ENCODE assay signal across 16 cellular contexts in the genomic region with DNA sequence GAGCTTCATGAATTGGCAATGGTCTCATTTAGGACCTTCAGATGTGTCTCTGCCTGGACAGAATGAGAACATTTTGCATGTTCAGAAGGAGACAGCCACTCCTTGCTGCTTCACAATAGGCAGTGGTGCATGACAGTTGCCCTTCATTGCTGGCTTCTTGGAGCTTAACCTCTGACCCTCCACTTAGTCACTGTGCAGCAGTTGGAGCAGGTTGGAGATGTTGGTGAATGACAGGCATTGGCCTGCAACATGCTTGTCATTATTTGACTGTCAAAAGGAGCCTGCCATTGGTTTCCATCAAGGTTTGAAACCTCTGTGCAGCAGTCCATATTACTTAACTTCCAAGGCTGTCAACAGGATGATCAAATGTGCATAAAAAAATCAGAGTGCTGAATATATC. TPM values are rescaled to one million over a fixed set of nuclear protein-coding genes. Genes with fewer than 3 reads are reported as not detected.
DNase-seq lines count a peak whose midpoint lies in the region; ATAC-seq and TF ChIP-seq lines count a peak whose summit lies in the region.
"Had no signal": no experiment of that assay in that cellular context is flagged by ENCODE, and none has a peak within 500 bp of the region (broad histone marks: within the 10 kb centered on the region; RNA-seq: fewer than 3 reads in every experiment).

No MANE protein-coding gene starts in this region.

- intact Hi-C loops in body of pancreas (cut with DNase I) = no loop called here

- no peak overlapping the region for H3K27ac Mint-ChIP-seq in activated T-cell treated with anti-CD3 and anti-CD28 coated beads, Interleukin-2, amount 50 U/mL, for 72 hours
- no peak overlapping the region for H3K27ac Mint-ChIP-seq in activated naive CD4-positive, alpha-beta T cell treated with anti-CD3 and anti-CD28 coated beads, Interleukin-2, amount 10 ng/mL, durations not matched to agents 7 days and 5 days
- H3K27ac Mint-ChIP-seq: progenitor cell of endocrine pancreas had no signal

- H3K27ac ChIP-seq in cardiac muscle cell (peak overlapping the region; percentile 65), right atrium auricular region (no peak overlapping the region), RWPE2 (ENCODE audit: poor library complexity, severe bottlenecking) (no peak overlapping the region), body of pancreas (no peak overlapping the region)
- H3K27ac ChIP-seq: transverse colon had no signal

- peaks cover 25% of the 10 kb centered on the region for H3K4me1 Mint-ChIP-seq in activated T-cell treated with anti-CD3 and anti-CD28 coated beads, Interleukin-2, amount 50 U/mL, for 72 hours (ENCODE audit: low read depth)
- H3K4me1 Mint-ChIP-seq in activated naive CD4-positive, alpha-beta T cell treated with anti-CD3 and anti-CD28 coated beads, Interleukin-2, amount 10 ng/mL, durations not matched to agents 7 days and 5 days = no peaks in the 10 kb centered on the region

- CTCF ChIA-PET in activated naive CD4-positive, alpha-beta T cell treated with anti-CD3 and anti-CD28 coated beads, Interleukin-2, amount 10 ng/mL, durations not matched to agents 7 days and 5 days (lab: Charles Lee) = no interaction called here

- no peak overlapping the region for H3K4me3 Mint-ChIP-seq in activated T-cell treated with anti-CD3 and anti-CD28 coated beads, Interleukin-2, amount 50 U/mL, for 72 hours
- no peak overlapping the region for H3K4me3 Mint-ChIP-seq in activated naive CD4-positive, alpha-beta T cell treated with anti-CD3 and anti-CD28 coated beads, Interleukin-2, amount 10 ng/mL, durations not matched to agents 7 days and 5 days
- H3K4me3 Mint-ChIP-seq: activated T-cell treated with anti-CD3 and anti-CD28 coated beads, Interleukin-2, amount 50 U/mL, for 4 hours had no signal

- peaks cover 0 to 2% of the 10 kb centered on the region in 2 donors for H3K9me3 Mint-ChIP-seq in activated T-cell treated with anti-CD3 and anti-CD28 coated beads, Interleukin-2, amount 50 U/mL, for 72 hours
- H3K9me3 Mint-ChIP-seq in activated naive CD4-positive, alpha-beta T cell treated with anti-CD3 and anti-CD28 coated beads, Interleukin-2, amount 10 ng/mL, durations not matched to agents 7 days and 5 days = peaks cover 2% of the 10 kb centered on the region

- H3K9me3 ChIP-seq in cardiac muscle cell (ENCODE audit: low read depth) (no peaks in the 10 kb centered on the region), right atrium auricular region (no peaks in the 10 kb centered on the region), RWPE2 (ENCODE audit: severe bottlenecking) (no peaks in the 10 kb centered on the region), body of pancreas (no peaks in the 10 kb centered on the region)
- H3K9me3 ChIP-seq: transverse colon had no signal

- ATAC-seq in RWPE2 (ENCODE audit: low read depth) (peak; percentile 59), body of pancreas (no peak), GM21723 (IDR thresholded peaks at IDR 0.05; ENCODE audit: unreplicated experiment) (no peak)
- ATAC-seq in activated T-cell treated with anti-CD3 and anti-CD28 coated beads, Interleukin-2, amount 50 U/mL, for 72 hours (replicated peaks in 1 of 2) = no peak
- ATAC-seq: activated T-cell treated with anti-CD3 and anti-CD28 coated beads, Interleukin-2, amount 50 U/mL, for 4 hours had no signal

- no peak for TF ChIP-seq POLR2A in body of pancreas (IDR thresholded peaks at IDR 0.05)

- TF ChIP-seq CTCF in cardiac muscle cell (IDR thresholded peaks at IDR 0.05; ENCODE audit: low read depth, low read length) (no peak), right atrium auricular region (IDR thresholded peaks at IDR 0.05) (no peak), RWPE2 (IDR thresholded peaks at IDR 0.05; ENCODE audit: poor library complexity, severe bottlenecking) (no peak), body of pancreas (IDR thresholded peaks at IDR 0.05) (no peak)

- no peaks in the 10 kb centered on the region for H3K27me3 ChIP-seq in cardiac muscle cell
- H3K27me3 ChIP-seq in right atrium auricular region = no peaks in the 10 kb centered on the region
- no peaks in the 10 kb centered on the region for H3K27me3 ChIP-seq in RWPE2 (ENCODE audit: insufficient read depth, poor library complexity, severe bottlenecking)
- no peaks in the 10 kb centered on the region for H3K27me3 ChIP-seq in body of pancreas
- H3K27me3 ChIP-seq: transverse colon had no signal

- H3K4me1 ChIP-seq in cardiac muscle cell (ENCODE audit: low read depth) = peaks cover 29% of the 10 kb centered on the region
- peaks cover 0 to 3% of the 10 kb centered on the region in 2 donors for H3K4me1 ChIP-seq in right atrium auricular region
- H3K4me1 ChIP-seq in RWPE2 (ENCODE audit: insufficient read depth, poor library complexity, severe bottlenecking) = peaks cover 4% of the 10 kb centered on the region
- peaks cover 7% of the 10 kb centered on the region for H3K4me1 ChIP-seq in body of pancreas

- H3K36me3 Mint-ChIP-seq in activated T-cell treated with anti-CD3 and anti-CD28 coated beads, Interleukin-2, amount 50 U/mL, for 72 hours (ENCODE audit: insufficient read depth in 2 of 2) = peaks cover 0 to 2% of the 10 kb centered on the region in 2 donors
- H3K36me3 Mint-ChIP-seq in activated naive CD4-positive, alpha-beta T cell treated with anti-CD3 and anti-CD28 coated beads, Interleukin-2, amount 10 ng/mL, durations not matched to agents 7 days and 5 days = no peaks in the 10 kb centered on the region

- H3K27me3 Mint-ChIP-seq in activated T-cell treated with anti-CD3 and anti-CD28 coated beads, Interleukin-2, amount 50 U/mL, for 72 hours (ENCODE audit: low read depth) = no peaks in the 10 kb centered on the region
- H3K27me3 Mint-ChIP-seq in activated naive CD4-positive, alpha-beta T cell treated with anti-CD3 and anti-CD28 coated beads, Interleukin-2, amount 10 ng/mL, durations not matched to agents 7 days and 5 days = no peaks in the 10 kb centered on the region
- H3K27me3 Mint-ChIP-seq: progenitor cell of endocrine pancreas had no signal

- no peaks in the 10 kb centered on the region for H3K36me3 ChIP-seq in cardiac muscle cell
- no peaks in the 10 kb centered on the region for H3K36me3 ChIP-seq in right atrium auricular region
- H3K36me3 ChIP-seq in RWPE2 (ENCODE audit: low read depth) = no peaks in the 10 kb centered on the region
- H3K36me3 ChIP-seq in body of pancreas (replicated peaks in 1 of 2; ENCODE audit: insufficient read depth in 1 of 2, low read depth in 2 of 2) = no peaks in the 10 kb centered on the region
- H3K36me3 ChIP-seq: transverse colon had no signal

- no peak overlapping the region for H3K4me3 ChIP-seq in cardiac muscle cell
- no peak overlapping the region for H3K4me3 ChIP-seq in right atrium auricular region
- no peak overlapping the region for H3K4me3 ChIP-seq in RWPE2 (ENCODE audit: severe bottlenecking)
- no peak overlapping the region for H3K4me3 ChIP-seq in body of pancreas
- H3K4me3 ChIP-seq: transverse colon had no signal

- DNase-seq in cardiac muscle cell (ENCODE audit: low read depth in 1 of 2, low spot score in 1 of 2) (peak in 1 of 2 donors; percentile 34), right atrium auricular region (ENCODE audit: low spot score) (no peak), RWPE2 (ENCODE audit: low spot score) (no peak), islet precursor cell (peak; percentile 57), body of pancreas (no peak)
- DNase-seq in activated T-cell treated with anti-CD3 and anti-CD28 coated beads, Interleukin-2, amount 50 U/mL, for 72 hours = no peak
- no peak for DNase-seq in activated naive CD4-positive, alpha-beta T cell treated with anti-CD3 and anti-CD28 coated beads, Interleukin-2, amount 10 ng/mL, durations not matched to agents 7 days and 5 days
- DNase-seq: activated CD4-positive, alpha-beta T cell treated with anti-CD3 and anti-CD28 coated beads for 48 hours; activated T-cell treated with anti-CD3 and anti-CD28 coated beads, Interleukin-2, amount 50 U/mL, for 4 hours; aorta; DND-41; foreskin melanocyte; stimulated activated CD8-positive, alpha-beta memory T cell treated with anti-CD3 and anti-CD28 coated beads, Interleukin-4, amount 100 ng/mL, for 48 hours; transverse colon had no signal

RNA-seq across cellular contexts. Expression of a gene that starts 22.7 kb away (rescaled TPM):
- total RNA-seq in cardiac muscle cell = 90.6 and 93.8 TPM in 2 replicates
- 77.7 and 116 TPM in 2 replicates for polyA plus RNA-seq in cardiac muscle cell
- 10 to 100 TPM; 73.6 to 90.6 TPM for total RNA-seq in right atrium auricular region
- total RNA-seq in activated T-cell treated with anti-CD3 and anti-CD28 coated beads, Interleukin-2, amount 50 U/mL, for 72 hours = 10 to 100 TPM; 44.0 to 51.5 TPM
- total RNA-seq in body of pancreas = 10 to 100 TPM; 47.5 to 50.4 TPM

RNA-seq across cellular contexts. Expression of a gene that starts 23.0 kb away (rescaled TPM):
- 11.0 and 15.2 TPM in 2 replicates for total RNA-seq in cardiac muscle cell
- polyA plus RNA-seq in cardiac muscle cell = 8.0 and 10.4 TPM in 2 replicates
- total RNA-seq in right atrium auricular region = 1 to 10 TPM; 1.8 to 2.3 TPM
- total RNA-seq in activated T-cell treated with anti-CD3 and anti-CD28 coated beads, Interleukin-2, amount 50 U/mL, for 72 hours = 1 to 10 TPM; 4.4 to 4.9 TPM
- 1 to 10 TPM; 2.9 to 4.3 TPM for total RNA-seq in body of pancreas
